ENCODE assay signal across 9 cellular contexts in genomic region chr5:181167814-181168488, GRCh38. TPM values are rescaled to one million over a fixed set of nuclear protein-coding genes. Genes with fewer than 3 reads are reported as not detected.
DNase-seq lines count a peak whose midpoint lies in the region; ATAC-seq and TF ChIP-seq lines count a peak whose summit lies in the region.
"Had no signal": no experiment of that assay in that cellular context is flagged by ENCODE, and none has a peak within 500 bp of the region (broad histone marks: within the 10 kb centered on the region; RNA-seq: fewer than 3 reads in every experiment).

No MANE protein-coding gene starts in this region.

- intact Hi-C loops in activated CD4-positive, alpha-beta T cell treated with anti-CD3 and anti-CD28 coated beads for 36 hours (cut with DNase I, micrococcal nuclease) = loop anchor here in 1 of 2 experiments (10.0 kb wide), 1 partner anchor 873 kb away; the partner anchor contains the start of gene MAPK9

- no peaks in the 10 kb centered on the region for H3K9me3 ChIP-seq in neural progenitor cell (ENCODE audit: low read depth)
- H3K9me3 ChIP-seq: SJSA1 had no signal

- POLR2A ChIA-PET in activated CD4-positive, alpha-beta T cell treated with anti-CD3 and anti-CD28 coated beads for 36 hours (lab: Charles Lee) = no interaction called here

- no peak overlapping the region for H3K27ac ChIP-seq in neural progenitor cell
- H3K27ac ChIP-seq: SJSA1 had no signal

- H3K9ac ChIP-seq in neural progenitor cell = no peak overlapping the region

- no peak overlapping the region for H3K27ac Mint-ChIP-seq in activated CD4-positive, alpha-beta T cell treated with anti-CD3 and anti-CD28 coated beads for 36 hours
- no peak overlapping the region for H3K27ac Mint-ChIP-seq in activated naive CD8-positive, alpha-beta T cell treated with anti-CD3 and anti-CD28 coated beads, Interleukin-2, amount 50 U/mL, for 24 hours
- H3K27ac Mint-ChIP-seq in neural progenitor cell = no peak overlapping the region

- H3K27me3 Mint-ChIP-seq in activated CD4-positive, alpha-beta T cell treated with anti-CD3 and anti-CD28 coated beads for 36 hours = peaks cover 33% of the 10 kb centered on the region
- peaks cover 70% of the 10 kb centered on the region for H3K27me3 Mint-ChIP-seq in activated naive CD8-positive, alpha-beta T cell treated with anti-CD3 and anti-CD28 coated beads, Interleukin-2, amount 50 U/mL, for 24 hours
- H3K27me3 Mint-ChIP-seq in neural progenitor cell (ENCODE audit: insufficient read depth, low read depth) = peaks cover 86% of the 10 kb centered on the region

- no peaks in the 10 kb centered on the region for H3K36me3 Mint-ChIP-seq in activated CD4-positive, alpha-beta T cell treated with anti-CD3 and anti-CD28 coated beads for 36 hours (ENCODE audit: low read depth)
- H3K36me3 Mint-ChIP-seq in activated naive CD8-positive, alpha-beta T cell treated with anti-CD3 and anti-CD28 coated beads, Interleukin-2, amount 50 U/mL, for 24 hours (ENCODE audit: low read depth) = no peaks in the 10 kb centered on the region
- no peaks in the 10 kb centered on the region for H3K36me3 Mint-ChIP-seq in neural progenitor cell

- CTCF ChIA-PET in activated CD4-positive, alpha-beta T cell treated with anti-CD3 and anti-CD28 coated beads for 36 hours (lab: Charles Lee) = interaction anchor here (0.5 to 2.1 kb wide), 7 partner anchors 17 to 56 kb away, joined by 3 to 10 read pairs (median 3); no protein-coding TSS in a partner anchor

- no peak overlapping the region for H3K4me3 Mint-ChIP-seq in activated CD4-positive, alpha-beta T cell treated with anti-CD3 and anti-CD28 coated beads for 36 hours
- H3K4me3 Mint-ChIP-seq in activated naive CD8-positive, alpha-beta T cell treated with anti-CD3 and anti-CD28 coated beads, Interleukin-2, amount 50 U/mL, for 24 hours = no peak overlapping the region
- H3K4me3 Mint-ChIP-seq in neural progenitor cell = peak overlapping the region; percentile 61

- peaks cover 98% of the 10 kb centered on the region for H3K27me3 ChIP-seq in neural progenitor cell

- H3K4me1 ChIP-seq in neural progenitor cell = peaks cover 8% of the 10 kb centered on the region

- ATAC-seq in activated CD4-positive, alpha-beta T cell treated with anti-CD3 and anti-CD28 coated beads for 36 hours = no peak
- ATAC-seq in activated naive CD8-positive, alpha-beta T cell treated with anti-CD3 and anti-CD28 coated beads, Interleukin-2, amount 50 U/mL, for 24 hours = no peak
- ATAC-seq in GM18909 (IDR thresholded peaks at IDR 0.05; ENCODE audit: poor library complexity, unreplicated experiment) (no peak), HG02840 (IDR thresholded peaks at IDR 0.05; ENCODE audit: low FRiP score, unreplicated experiment) (no peak)

- TF ChIP-seq CTCF in neural progenitor cell (IDR thresholded peaks at IDR 0.05) = peak; percentile 81

- peaks cover 8% of the 10 kb centered on the region for H4K20me1 ChIP-seq in neural progenitor cell (ENCODE audit: low read depth)

- peaks cover 45% of the 10 kb centered on the region for H3F3A ChIP-seq in neural progenitor cell (ENCODE audit: low read depth)

- H3K4me3 ChIP-seq in neural progenitor cell = peak overlapping the region; percentile 63
- H3K4me3 ChIP-seq: SJSA1 had no signal

- no peaks in the 10 kb centered on the region for H3K9me3 Mint-ChIP-seq in activated CD4-positive, alpha-beta T cell treated with anti-CD3 and anti-CD28 coated beads for 36 hours (ENCODE audit: low read depth)
- H3K9me3 Mint-ChIP-seq in activated naive CD8-positive, alpha-beta T cell treated with anti-CD3 and anti-CD28 coated beads, Interleukin-2, amount 50 U/mL, for 24 hours = peaks cover 9% of the 10 kb centered on the region
- H3K9me3 Mint-ChIP-seq in neural progenitor cell = peaks cover 5% of the 10 kb centered on the region

- H2AFZ ChIP-seq in neural progenitor cell (replicated peaks) = no peak overlapping the region

- no peaks in the 10 kb centered on the region for H3K79me2 ChIP-seq in neural progenitor cell (ENCODE audit: low read depth)

- peak overlapping the region; percentile 95 for H3K4me2 ChIP-seq in neural progenitor cell

- DNase-seq in activated CD4-positive, alpha-beta T cell treated with anti-CD3 and anti-CD28 coated beads for 36 hours = peak; percentile 73
- DNase-seq in activated CD4-positive, alpha-beta T cell treated with anti-CD3 and anti-CD28 coated beads for 4 hours = no peak
- peak; percentile 12 to 22 for DNase-seq in Kasumi-1 (lab: John Stamatoyannopoulos, UW)
- peak; percentile 67 for DNase-seq in activated naive CD8-positive, alpha-beta T cell treated with anti-CD3 and anti-CD28 coated beads, Interleukin-2, amount 50 U/mL, for 24 hours
- DNase-seq in neural progenitor cell (ENCODE audit: low spot score) = peak; percentile 79
- DNase-seq in HPDE6-E6E7 (ENCODE audit: extremely low spot score) = no peak

- peaks cover 86% of the 10 kb centered on the region for H3K4me1 Mint-ChIP-seq in activated CD4-positive, alpha-beta T cell treated with anti-CD3 and anti-CD28 coated beads for 36 hours
- peaks cover 76% of the 10 kb centered on the region for H3K4me1 Mint-ChIP-seq in activated naive CD8-positive, alpha-beta T cell treated with anti-CD3 and anti-CD28 coated beads, Interleukin-2, amount 50 U/mL, for 24 hours
- H3K4me1 Mint-ChIP-seq in neural progenitor cell = peaks cover 31% of the 10 kb centered on the region

- no peaks in the 10 kb centered on the region for H3K36me3 ChIP-seq in neural progenitor cell
- H3K36me3 ChIP-seq: SJSA1 had no signal

RNA-seq across cellular contexts. Expression of gene OR2V2, which starts 20.6 kb away (rescaled TPM):
- not detected for total RNA-seq in activated CD4-positive, alpha-beta T cell treated with anti-CD3 and anti-CD28 coated beads for 36 hours
- total RNA-seq in neural progenitor cell (ENCODE audit: low replicate concordance) = not detected in 2 replicates
- total RNA-seq: SJSA1 had no signal

RNA-seq across cellular contexts. Expression of gene OR2V1, which starts 37.0 kb away (rescaled TPM):
- not detected for total RNA-seq in activated CD4-positive, alpha-beta T cell treated with anti-CD3 and anti-CD28 coated beads for 36 hours
- total RNA-seq in neural progenitor cell (ENCODE audit: low replicate concordance) = not detected in 2 replicates
- total RNA-seq: SJSA1 had no signal

RNA-seq across cellular contexts. Expression of gene TRIM7, which starts 37.0 kb away (rescaled TPM):
- total RNA-seq in activated CD4-positive, alpha-beta T cell treated with anti-CD3 and anti-CD28 coated beads for 36 hours = 1 to 10 TPM; 1.4 to 1.6 TPM
- total RNA-seq in neural progenitor cell (ENCODE audit: low replicate concordance) = not detected in 2 replicates

RNA-seq across cellular contexts. Expression of gene TRIM41, which starts 55.1 kb away (rescaled TPM):
- 10 to 100 TPM; 27.0 to 30.7 TPM for total RNA-seq in activated CD4-positive, alpha-beta T cell treated with anti-CD3 and anti-CD28 coated beads for 36 hours
- total RNA-seq in neural progenitor cell (ENCODE audit: low replicate concordance) = 8.1 and 24.2 TPM in 2 replicates

Comparison
In these comparisons a context has a peak if more than half of its experiments do, and no peak if none do; other contexts are left out.
1. DNase-seq: peak in activated CD4-positive, alpha-beta T cell treated with anti-CD3 and anti-CD28 coated beads for 36 hours (single experiment), Kasumi-1 (2 of 2), activated naive CD8-positive, alpha-beta T cell treated with anti-CD3 and anti-CD28 coated beads, Interleukin-2, amount 50 U/mL, for 24 hours (single experiment) and neural progenitor cell (single experiment); none in activated CD4-positive, alpha-beta T cell treated with anti-CD3 and anti-CD28 coated beads for 4 hours (0 of 2) and HPDE6-E6E7 (single experiment).